ENCODE assay signal across 11 cellular contexts in genomic region chr10:114096864-114097263, GRCh38. TPM values are rescaled to one million over a fixed set of nuclear protein-coding genes. Genes with fewer than 3 reads are reported as not detected.
"Had no signal": no experiment of that assay in that cellular context is flagged by ENCODE, and none has a peak within 500 bp of the region (broad histone marks: within the 10 kb centered on the region; RNA-seq: fewer than 3 reads in every experiment).

No MANE protein-coding gene starts in this region.

- DNase-seq: activated CD4-positive, alpha-beta T cell treated with anti-CD3 and anti-CD28 coated beads, Interleukin-2, amount 50 U/mL, for 1 hour; activated naive CD4-positive, alpha-beta T cell treated with anti-CD3 and anti-CD28 coated beads, Interleukin-2, amount 10 ng/mL, durations not matched to agents 7 days and 5 days; central memory CD4-positive, alpha-beta T cell; effector CD8-positive, alpha-beta T cell; heart left ventricle; left lung; pancreas; stimulated activated CD4-positive, alpha-beta T cell treated with anti-CD3 and anti-CD28 coated beads, Interleukin-4, amount 100 ng/mL, for 4 hours had no signal

- H3K27me3 ChIP-seq: pancreas had no signal

- H3K4me3 ChIP-seq: coronary artery, heart left ventricle, left lung, pancreas had no signal

- ATAC-seq: heart left ventricle, left lung, pancreas had no signal

- H3K27ac ChIP-seq: coronary artery, heart left ventricle, left lung, pancreas had no signal

- H3K4me3 Mint-ChIP-seq: activated naive CD4-positive, alpha-beta T cell treated with anti-CD3 and anti-CD28 coated beads, Interleukin-2, amount 10 ng/mL, durations not matched to agents 7 days and 5 days had no signal

- H3K36me3 Mint-ChIP-seq: activated naive CD4-positive, alpha-beta T cell treated with anti-CD3 and anti-CD28 coated beads, Interleukin-2, amount 10 ng/mL, durations not matched to agents 7 days and 5 days had no signal

- H3K9me3 ChIP-seq: heart left ventricle, left lung, pancreas had no signal

- H3K4me1 ChIP-seq: pancreas had no signal

- H3K36me3 ChIP-seq: heart left ventricle, left lung, pancreas had no signal

- H3K9me3 Mint-ChIP-seq: activated naive CD4-positive, alpha-beta T cell treated with anti-CD3 and anti-CD28 coated beads, Interleukin-2, amount 10 ng/mL, durations not matched to agents 7 days and 5 days had no signal

- H3K27ac Mint-ChIP-seq: activated naive CD4-positive, alpha-beta T cell treated with anti-CD3 and anti-CD28 coated beads, Interleukin-2, amount 10 ng/mL, durations not matched to agents 7 days and 5 days; activated T-helper 2 cell treated with anti-CD3 and anti-CD28 coated beads, Interferon-gamma antibody, Interleukin-2, Interleukin-4, amounts not matched to agents 10 μg/mL and 5 μg/mL and 100 μg/mL, durations not matched to agents 14 hours and 24 hours and 36 hours had no signal

RNA-seq across cellular contexts. Expression of gene ADRB1, which starts 53.2 kb away (rescaled TPM):
- total RNA-seq: activated T-helper 2 cell treated with anti-CD3 and anti-CD28 coated beads, Interferon-gamma antibody, Interleukin-2, Interleukin-4, amounts not matched to agents 10 μg/mL and 5 μg/mL and 100 μg/mL, durations not matched to agents 14 hours and 24 hours and 36 hours; fibroblast of lung had no signal
